Comparison of ENCODE assay signal across 24 cellular contexts in the genomic region with DNA sequence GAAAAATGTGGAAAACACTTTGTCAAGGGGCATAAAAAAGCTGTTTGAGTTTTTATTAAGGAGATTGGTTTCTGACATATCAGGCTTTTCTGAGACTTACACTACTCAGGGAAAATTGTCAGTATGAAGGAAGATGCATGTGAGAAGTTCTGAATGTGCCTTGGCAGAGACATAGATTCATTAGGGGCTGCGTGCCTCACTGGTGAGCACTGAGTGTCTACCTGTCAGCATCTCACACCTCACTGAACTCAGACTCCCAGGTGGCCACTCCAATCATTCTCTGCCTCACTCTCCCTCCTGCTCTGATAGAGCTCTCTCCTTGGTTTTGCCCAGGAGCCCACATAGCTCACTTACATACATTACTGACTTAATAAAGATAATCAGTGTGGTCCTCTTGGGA.
"Had no signal": no experiment of that assay in that cellular context is flagged by ENCODE, and none has a peak within 500 bp of the region (broad histone marks: within the 10 kb centered on the region; RNA-seq: fewer than 3 reads in every experiment).

No MANE protein-coding gene starts in this region.

- ATAC-seq: natural killer cell treated with Interleukin-12 subunit alpha and Interleukin-12 subunit beta and Interleukin-15 and Interleukin-18, amount 100 ng/mL, for 72 hours; psoas muscle; right cardiac atrium; right lobe of liver; stimulated activated effector memory CD8-positive, alpha-beta T cell treated with anti-CD3 and anti-CD28 coated beads, Interleukin-12 subunit alpha, Interleukin-12 subunit beta, amount 100 ng/mL, for 72 hours; stimulated activated naive B cell treated with anti-CD40 and anti-IgM and Interleukin-4, amounts not matched to agents 10 μg/mL and 1 μg/mL and 100 μg/mL, for 72 hours had no signal

- DNase-seq: nephron progenitor cell; occipital lobe; ovary; posterior cingulate gyrus; psoas muscle; right cardiac atrium; right lobe of liver; sigmoid colon; small intestine; stimulated activated CD4-positive, alpha-beta T cell treated with anti-CD3 and anti-CD28 coated beads, Interleukin-15, amount 100 ng/mL, for 24 hours; stimulated activated CD4-positive, alpha-beta T cell treated with anti-CD3 and anti-CD28 coated beads, Interleukin-2, amount 100 ng/mL, for 24 hours; stimulated activated CD4-positive, alpha-beta T cell treated with anti-CD3 and anti-CD28 coated beads, Interleukin-2, amount 100 ng/mL, for 48 hours; stimulated activated CD4-positive, alpha-beta T cell treated with anti-CD3 and anti-CD28 coated beads, Interleukin-4, amount 100 ng/mL, for 24 hours; stimulated activated naive B cell treated with anti-CD40 and anti-IgM and Interleukin-4, amounts not matched to agents 10 μg/mL and 1 μg/mL and 100 μg/mL, for 72 hours; stimulated activated naive CD4-positive, alpha-beta T cell treated with Interleukin-2 at 50 U/mL for 16 hours; stomach; thyroid gland; trophoblast cell; upper lobe of left lung had no signal

- H3K9me3 Mint-ChIP-seq: nephron progenitor cell, neural progenitor cell had no signal

- H3K36me3 Mint-ChIP-seq: natural killer cell treated with Interleukin-12 subunit alpha and Interleukin-12 subunit beta and Interleukin-15 and Interleukin-18, amount 100 ng/mL, for 72 hours; neural progenitor cell; stimulated activated effector memory CD8-positive, alpha-beta T cell treated with anti-CD3 and anti-CD28 coated beads, Interleukin-12 subunit alpha, Interleukin-12 subunit beta, amount 100 ng/mL, for 72 hours; stimulated activated naive B cell treated with anti-CD40 and anti-IgM and Interleukin-4, amounts not matched to agents 10 μg/mL and 1 μg/mL and 100 μg/mL, for 72 hours had no signal

- H3K4me3 Mint-ChIP-seq: natural killer cell treated with Interleukin-12 subunit alpha and Interleukin-12 subunit beta and Interleukin-15 and Interleukin-18, amount 100 ng/mL, for 72 hours; nephron progenitor cell; neural progenitor cell; stimulated activated effector memory CD8-positive, alpha-beta T cell treated with anti-CD3 and anti-CD28 coated beads, Interleukin-12 subunit alpha, Interleukin-12 subunit beta, amount 100 ng/mL, for 72 hours; stimulated activated naive B cell treated with anti-CD40 and anti-IgM and Interleukin-4, amounts not matched to agents 10 μg/mL and 1 μg/mL and 100 μg/mL, for 72 hours; stimulated activated naive CD8-positive, alpha-beta T cell treated with anti-CD3 and anti-CD28 coated beads, Interleukin-15, Interleukin-2, amounts not matched to agents 100 ng/mL and 50 ng/mL, for 24 hours had no signal

- H3K27ac Mint-ChIP-seq: natural killer cell treated with Interleukin-12 subunit alpha and Interleukin-12 subunit beta and Interleukin-15 and Interleukin-18, amount 100 ng/mL, for 72 hours; nephron progenitor cell; neural progenitor cell; progenitor cell of endocrine pancreas; stimulated activated effector memory CD8-positive, alpha-beta T cell treated with anti-CD3 and anti-CD28 coated beads, Interleukin-12 subunit alpha, Interleukin-12 subunit beta, amount 100 ng/mL, for 72 hours; stimulated activated naive B cell treated with anti-CD40 and anti-IgM and Interleukin-4, amounts not matched to agents 10 μg/mL and 1 μg/mL and 100 μg/mL, for 72 hours; stimulated activated naive CD8-positive, alpha-beta T cell treated with anti-CD3 and anti-CD28 coated beads, Interleukin-15, Interleukin-2, amounts not matched to agents 100 ng/mL and 50 ng/mL, for 24 hours had no signal

- H3K27me3 Mint-ChIP-seq: natural killer cell treated with Interleukin-12 subunit alpha and Interleukin-12 subunit beta and Interleukin-15 and Interleukin-18, amount 100 ng/mL, for 72 hours; progenitor cell of endocrine pancreas; stimulated activated naive B cell treated with anti-CD40 and anti-IgM and Interleukin-4, amounts not matched to agents 10 μg/mL and 1 μg/mL and 100 μg/mL, for 72 hours; stimulated activated naive CD8-positive, alpha-beta T cell treated with anti-CD3 and anti-CD28 coated beads, Interleukin-15, Interleukin-2, amounts not matched to agents 100 ng/mL and 50 ng/mL, for 24 hours had no signal

- H3K4me1 Mint-ChIP-seq: nephron progenitor cell; neural progenitor cell; stimulated activated effector memory CD8-positive, alpha-beta T cell treated with anti-CD3 and anti-CD28 coated beads, Interleukin-12 subunit alpha, Interleukin-12 subunit beta, amount 100 ng/mL, for 72 hours; stimulated activated naive B cell treated with anti-CD40 and anti-IgM and Interleukin-4, amounts not matched to agents 10 μg/mL and 1 μg/mL and 100 μg/mL, for 72 hours had no signal
